8 cellular contexts compared by ENCODE assay signal in genomic region chr6:47034919-47035318, GRCh38. TPM values are rescaled to one million over a fixed set of nuclear protein-coding genes. Genes with fewer than 3 reads are reported as not detected.
DNase-seq lines count a peak whose midpoint lies in the region; TF ChIP-seq lines count a peak whose summit lies in the region.

No MANE protein-coding gene starts in this region.

- TF ChIP-seq CTCF in C4-2B (conservative IDR thresholded peaks at IDR 0.05) (no peak), adrenal gland (IDR thresholded peaks at IDR 0.05) (no peak)

- peaks cover 0 to 8% of the 10 kb centered on the region in 2 donors for H3K4me1 ChIP-seq in adrenal gland (replicated peaks in 1 of 2)

- no peaks in the 10 kb centered on the region for H3K36me3 ChIP-seq in adrenal gland (replicated peaks in 1 of 2)

- DNase-seq in NCI-H1417 treated with DMSO at 0.1 percent for 48 hours (lab: John Stamatoyannopoulos, UW) (peak; percentile 50), adrenal gland (peak in 4 of 7 donors; percentile 10 to 23 (median 16)), islet precursor cell (peak; percentile 76), posterior cingulate gyrus (no peak)
- no peak for DNase-seq in stimulated activated CD4-positive, alpha-beta T cell treated with anti-CD3 and anti-CD28 coated beads, Interleukin-2, amount 100 ng/mL, for 24 hours
- DNase-seq in NK-92 treated with Interleukin-12 subunit alpha and Interleukin-12 subunit beta, amount 100 ng/mL, for 24 hours (lab: John Stamatoyannopoulos, UW): no peak
- DNase-seq in stimulated activated CD4-positive, alpha-beta T cell treated with anti-CD3 and anti-CD28 coated beads, Interleukin-4, amount 100 ng/mL, for 4 hours: no peak

- WGBS in adrenal gland, 4 donors: 6 to 10% (median 8%) methylated on average over 6 of the region's 6 CpGs

- H3K27me3 ChIP-seq in adrenal gland: no peaks in the 10 kb centered on the region

- H3K27ac ChIP-seq in C4-2B (peak overlapping the region; percentile 29; the same call in 1 of the 2 replicates), adrenal gland (no peak overlapping the region)

- H3K9me3 ChIP-seq in adrenal gland (replicated peaks in 1 of 3): no peaks in the 10 kb centered on the region

- no peak overlapping the region for H3K4me3 ChIP-seq in adrenal gland

- TF ChIP-seq POLR2A in adrenal gland (IDR thresholded peaks at IDR 0.05): no peak

- intact Hi-C loops in adrenal gland (cut with DNase I) (no loop called here), posterior cingulate gyrus (cut with DNase I) (no loop called here)

RNA-seq across cellular contexts. Expression of gene ADGRF1, which starts 7.2 kb away (rescaled TPM):
- under 1 TPM in 2 of 8 donors, not detected in 6; 0.19 to 0.25 TPM for total RNA-seq in adrenal gland
- polyA plus RNA-seq in adrenal gland: under 1 TPM in 2 of 3 donors, not detected in 1; under 0.01 to 0.24 TPM

Comparison
In these comparisons a context has a peak if more than half of its experiments do, and no peak if none do; other contexts are left out.
1. DNase-seq: peak in NCI-H1417 treated with DMSO at 0.1 percent for 48 hours (single experiment), adrenal gland (4 of 7) and islet precursor cell (single experiment); none in stimulated activated CD4-positive, alpha-beta T cell treated with anti-CD3 and anti-CD28 coated beads, Interleukin-2, amount 100 ng/mL, for 24 hours (0 of 2), NK-92 treated with Interleukin-12 subunit alpha and Interleukin-12 subunit beta, amount 100 ng/mL, for 24 hours (single experiment), posterior cingulate gyrus (0 of 10) and stimulated activated CD4-positive, alpha-beta T cell treated with anti-CD3 and anti-CD28 coated beads, Interleukin-4, amount 100 ng/mL, for 4 hours (0 of 2).